In genomic region chr6:42453027-42453648, GRCh38 we compare ENCODE assay signal across 8 cellular contexts. TPM values are rescaled to one million over a fixed set of nuclear protein-coding genes. Genes with fewer than 3 reads are reported as not detected.
DNase-seq lines count a peak whose midpoint lies in the region; ATAC-seq, FAIRE-seq and TF ChIP-seq lines count a peak whose summit lies in the region.

No MANE protein-coding gene starts in this region.

- H3K27ac Mint-ChIP-seq in Caco-2 (ENCODE audit: unreplicated experiment), result no peak overlapping the region

- no peaks in the 10 kb centered on the region for H3K9me2 ChIP-seq in Loucy (replicated peaks; ENCODE audit: low read depth, low read length)

- H3K36me3 ChIP-seq in Caco-2 (ENCODE audit: control insufficient read depth, insufficient read depth, low read length), result no peaks in the 10 kb centered on the region
- no peaks in the 10 kb centered on the region for H3K36me3 ChIP-seq in Loucy (ENCODE audit: insufficient read depth, low read length)
- no peaks in the 10 kb centered on the region for H3K36me3 ChIP-seq in thymus (ENCODE audit: control insufficient read depth, insufficient read depth)

- POLR2A ChIA-PET in Caco-2 (lab: Charles Lee), result interaction anchor here (0.7 kb wide), 1 partner anchor 70 kb away, joined by 9 read pairs; no protein-coding TSS in a partner anchor

- peaks cover 8% of the 10 kb centered on the region for H3K4me1 Mint-ChIP-seq in Caco-2 (ENCODE audit: low read depth, unreplicated experiment)

- TF ChIP-seq CTCF in Caco-2 (IDR thresholded peaks at IDR 0.05; ENCODE audit: insufficient read depth in 1 of 2, low read depth in 1 of 2, low read length in 1 of 2, severe bottlenecking in 1 of 2, unreplicated experiment in 1 of 2), result no peak
- no peak for TF ChIP-seq CTCF in Loucy (conservative IDR thresholded peaks at IDR 0.05; ENCODE audit: low read length)

- no peak for FAIRE-seq in frontal cortex (lab: Jason Lieb, UNC)

- H3F3A ChIP-seq in Loucy (ENCODE audit: low read depth), result no peaks in the 10 kb centered on the region

- peak overlapping the region; percentile 69 for H3K4me3 Mint-ChIP-seq in Caco-2 (ENCODE audit: unreplicated experiment)

- no peaks in the 10 kb centered on the region for H3K27me3 ChIP-seq in Caco-2 (replicated peaks; ENCODE audit: control insufficient read depth, insufficient read depth, low read length)
- no peaks in the 10 kb centered on the region for H3K27me3 ChIP-seq in Loucy (ENCODE audit: insufficient read depth, low read length, poor library complexity, severe bottlenecking)
- no peaks in the 10 kb centered on the region for H3K27me3 ChIP-seq in thymus (ENCODE audit: control insufficient read depth, insufficient read depth)

- peak overlapping the region; percentile 86 for H3K4me2 ChIP-seq in Loucy (ENCODE audit: low read depth, low read length, poor library complexity, severe bottlenecking)

- peak; percentile 71 to 72 for DNase-seq in Caco-2
- DNase-seq in activated naive CD4-positive, alpha-beta T cell treated with Interleukin-2 at 50 U/mL for 16 hours, result peak; percentile 78
- peak; percentile 77 to 79 for DNase-seq in frontal cortex (ENCODE audit: low spot score in 2 of 2)
- DNase-seq in nucleus accumbens (lab: John Stamatoyannopoulos, UW), result peak in 50 of 56 donors; percentile 20 to 88 (median 68)

- H3K36me3 Mint-ChIP-seq in Caco-2 (ENCODE audit: insufficient read depth, unreplicated experiment), result no peaks in the 10 kb centered on the region

- peak overlapping the region; percentile 95 for H3K27ac ChIP-seq in thymus (ENCODE audit: low read depth)

- no TSS peak for BruUV-seq in Caco-2 (replicated peaks; lab: Mats Ljungman, UMichigan)

- CTCF ChIA-PET in Caco-2 (lab: Charles Lee), result interaction anchor here (0.6 kb wide), 2 partner anchors 65 to 81 kb away, joined by 3 read pairs; no protein-coding TSS in a partner anchor

- intact Hi-C loops in Caco-2 (cut with micrococcal nuclease; ENCODE audit: unreplicated experiment), result no loop called here

- H3K9me3 ChIP-seq in Caco-2 (no peaks in the 10 kb centered on the region), Loucy (ENCODE audit: insufficient read depth, low read depth, low read length) (no peaks in the 10 kb centered on the region), thymus (ENCODE audit: control insufficient read depth) (no peaks in the 10 kb centered on the region)

- H3K27me3 Mint-ChIP-seq in Caco-2 (ENCODE audit: insufficient read depth, unreplicated experiment), result peaks cover 2% of the 10 kb centered on the region

- peak overlapping the region; percentile 93 for H3K9ac ChIP-seq in Loucy (ENCODE audit: low read depth, low read length, poor library complexity, severe bottlenecking)

- peak overlapping the region; percentile 79 for H3K4me3 ChIP-seq in Caco-2 (ENCODE audit: low read depth, low read length)
- H3K4me3 ChIP-seq in Loucy (ENCODE audit: low read length, poor library complexity, severe bottlenecking), result peak overlapping the region; percentile 83
- H3K4me3 ChIP-seq in thymus (ENCODE audit: low read length), result peak overlapping the region; percentile 85

- peaks cover 21% of the 10 kb centered on the region for H4K20me1 ChIP-seq in Loucy (ENCODE audit: insufficient read depth, low read length, poor library complexity, severe bottlenecking)

- no peaks in the 10 kb centered on the region for H3K9me3 Mint-ChIP-seq in Caco-2 (ENCODE audit: unreplicated experiment)

- 0 out of 2 replicates have a peak, but pooled peaks cover 3% of the 10 kb centered on the region for H3K4me1 ChIP-seq in Caco-2
- H3K4me1 ChIP-seq in Loucy (ENCODE audit: insufficient read depth, low read length, poor library complexity, severe bottlenecking), result peaks cover 30% of the 10 kb centered on the region
- peaks cover 20% of the 10 kb centered on the region for H3K4me1 ChIP-seq in thymus (ENCODE audit: control insufficient read depth, insufficient read depth, low read length)

- peak overlapping the region; percentile 80 for H2AFZ ChIP-seq in Loucy (ENCODE audit: low read length)

- WGBS in thymus, result under 1% methylated on average over 56 of the region's 57 CpGs

- peaks cover 34% of the 10 kb centered on the region for H3K79me2 ChIP-seq in Loucy (ENCODE audit: insufficient read depth, low read length)

- ATAC-seq in GM21529 (IDR thresholded peaks at IDR 0.05; ENCODE audit: unreplicated experiment), result peak; percentile 62

- TF ChIP-seq POLR2A in Raji (IDR thresholded peaks at IDR 0.05; ENCODE audit: insufficient read depth, low read depth, low read length), result peak; percentile 75

RNA-seq across cellular contexts. Expression of gene TRERF1, which starts 1.4 kb away (rescaled TPM):
- total RNA-seq in Caco-2 (2022) (0.39 and 0.49 TPM in 2 replicates), frontal cortex (2.9 TPM)
- 8.9 TPM for polyA plus RNA-seq in thymus

Comparison
In these comparisons a context has a peak if more than half of its experiments do, and no peak if none do; other contexts are left out.
1. Peak in every context shown above with its lines: DNase-seq, ATAC-seq, H3K4me3 ChIP-seq and H3K27ac ChIP-seq.